23 cellular contexts compared by ENCODE assay signal in the genomic region with DNA sequence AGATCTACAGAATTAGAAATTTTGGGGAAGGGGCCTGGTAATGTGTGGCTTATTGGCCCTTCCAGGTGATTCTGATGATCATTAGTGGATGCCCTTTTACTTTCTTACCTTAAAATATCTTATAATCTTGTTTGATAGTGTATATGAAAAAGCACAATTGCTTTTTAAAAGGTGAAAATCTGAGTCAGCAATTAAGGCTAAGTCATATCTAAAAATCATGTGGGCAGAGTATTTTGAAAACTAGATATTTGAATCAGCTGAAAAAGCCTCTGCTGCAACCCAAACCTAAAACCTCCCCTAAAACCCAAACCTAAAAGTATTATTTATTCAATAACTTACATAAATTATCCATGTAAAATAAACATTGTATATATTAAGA.
"Had no signal": no experiment of that assay in that cellular context is flagged by ENCODE, and none has a peak within 500 bp of the region (broad histone marks: within the 10 kb centered on the region; RNA-seq: fewer than 3 reads in every experiment).

No MANE protein-coding gene starts in this region.

- H3K4me2 ChIP-seq: hepatocyte had no signal

- H3K36me3 Mint-ChIP-seq: immature natural killer cell; naive thymus-derived CD4-positive, alpha-beta T cell had no signal

- H3K4me1 Mint-ChIP-seq: immature natural killer cell; naive thymus-derived CD4-positive, alpha-beta T cell had no signal

- H3K9me3 ChIP-seq: esophagus muscularis mucosa, gastroesophageal sphincter, heart left ventricle, left lung, lower lobe of right lung had no signal

- H2AFZ ChIP-seq: hepatocyte had no signal

- H3K4me3 ChIP-seq: coronary artery, dorsolateral prefrontal cortex, esophagus muscularis mucosa, gastroesophageal sphincter, heart left ventricle, hepatocyte, left lung, lower lobe of right lung had no signal

- H3K4me3 Mint-ChIP-seq: immature natural killer cell; naive thymus-derived CD4-positive, alpha-beta T cell had no signal

- ATAC-seq: foreskin keratinocyte; gastroesophageal sphincter; heart left ventricle; left lung; left ventricle myocardium superior; lower lobe of right lung; naive thymus-derived CD4-positive, alpha-beta T cell had no signal

- H3K79me2 ChIP-seq: hepatocyte had no signal

- H3K27me3 ChIP-seq: dorsolateral prefrontal cortex, esophagus muscularis mucosa, foreskin keratinocyte, gastroesophageal sphincter, heart left ventricle, hepatocyte, left lung had no signal

- DNase-seq: dermis blood vessel endothelial cell; dorsolateral prefrontal cortex; effector CD4-positive, alpha-beta T cell; effector memory CD4-positive, alpha-beta T cell; foreskin keratinocyte; heart left ventricle; hypothalamus; immature natural killer cell; islet precursor cell; kidney; kidney glomerular epithelial cell; left lung; left ventricle myocardium superior; lower lobe of right lung; mesenchymal stem cell; midbrain; naive thymus-derived CD4-positive, alpha-beta T cell had no signal

- FAIRE-seq: endothelial cell of umbilical vein, frontal cortex, kidney had no signal

- H3K27ac ChIP-seq: coronary artery, esophagus muscularis mucosa, foreskin keratinocyte, gastroesophageal sphincter, heart left ventricle, hepatocyte, left lung, lower lobe of right lung had no signal

- H3K9me3 Mint-ChIP-seq: immature natural killer cell had no signal

- H3K27ac Mint-ChIP-seq: immature natural killer cell; naive thymus-derived CD4-positive, alpha-beta T cell had no signal

- H3K4me1 ChIP-seq: esophagus muscularis mucosa, foreskin keratinocyte, gastroesophageal sphincter, heart left ventricle, left lung, lower lobe of right lung had no signal

- H3K36me3 ChIP-seq: esophagus muscularis mucosa, gastroesophageal sphincter, heart left ventricle, left lung, lower lobe of right lung had no signal
